1 cellular context compared by ENCODE assay signal in the genomic region with DNA sequence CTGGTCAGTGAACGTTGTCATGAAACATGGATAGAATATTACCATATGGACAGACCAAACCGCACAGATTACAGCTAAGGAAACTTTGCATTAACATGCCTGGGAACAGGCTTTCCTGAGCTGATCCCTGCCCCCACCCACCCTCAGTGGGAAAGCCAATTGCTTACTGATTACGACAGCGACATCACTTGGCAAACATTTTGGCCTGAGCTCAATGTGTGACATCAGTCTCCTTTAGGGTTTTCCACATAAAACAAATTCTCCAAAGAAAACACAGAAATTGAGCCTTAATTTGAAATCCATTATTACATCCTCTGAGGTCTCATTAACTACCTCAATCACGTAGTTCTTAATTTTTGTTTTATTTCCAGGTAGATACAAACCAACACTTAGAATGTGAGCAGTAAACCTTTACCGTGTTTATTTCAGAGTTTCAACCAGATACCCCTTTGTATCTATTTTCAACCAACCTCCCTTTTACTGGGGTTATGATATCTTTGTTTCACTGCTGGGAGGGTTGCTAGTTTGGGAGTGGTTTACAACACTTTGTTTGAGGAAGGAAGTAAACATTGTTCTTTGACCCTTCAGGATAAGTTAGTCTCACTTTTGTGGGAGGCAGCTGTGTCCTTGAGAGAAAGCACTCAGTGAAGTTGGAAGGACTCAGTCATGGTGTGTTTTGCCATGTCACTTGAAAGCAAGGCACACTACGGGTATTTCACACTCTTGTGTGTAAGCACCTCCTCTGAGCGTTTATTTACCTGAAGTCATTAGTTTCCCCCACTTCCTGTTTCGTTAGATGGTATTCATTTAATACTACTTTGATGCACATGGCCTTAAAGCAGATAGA.
TF ChIP-seq lines count a peak whose summit lies in the region.

No MANE protein-coding gene starts in this region.

TF ChIP-seq in HepG2, 621 proteins besides CTCF, POLR2A, EP300 and RAD21 (continued from another document and continues in another):
- TF ChIP-seq, protein P1, sequence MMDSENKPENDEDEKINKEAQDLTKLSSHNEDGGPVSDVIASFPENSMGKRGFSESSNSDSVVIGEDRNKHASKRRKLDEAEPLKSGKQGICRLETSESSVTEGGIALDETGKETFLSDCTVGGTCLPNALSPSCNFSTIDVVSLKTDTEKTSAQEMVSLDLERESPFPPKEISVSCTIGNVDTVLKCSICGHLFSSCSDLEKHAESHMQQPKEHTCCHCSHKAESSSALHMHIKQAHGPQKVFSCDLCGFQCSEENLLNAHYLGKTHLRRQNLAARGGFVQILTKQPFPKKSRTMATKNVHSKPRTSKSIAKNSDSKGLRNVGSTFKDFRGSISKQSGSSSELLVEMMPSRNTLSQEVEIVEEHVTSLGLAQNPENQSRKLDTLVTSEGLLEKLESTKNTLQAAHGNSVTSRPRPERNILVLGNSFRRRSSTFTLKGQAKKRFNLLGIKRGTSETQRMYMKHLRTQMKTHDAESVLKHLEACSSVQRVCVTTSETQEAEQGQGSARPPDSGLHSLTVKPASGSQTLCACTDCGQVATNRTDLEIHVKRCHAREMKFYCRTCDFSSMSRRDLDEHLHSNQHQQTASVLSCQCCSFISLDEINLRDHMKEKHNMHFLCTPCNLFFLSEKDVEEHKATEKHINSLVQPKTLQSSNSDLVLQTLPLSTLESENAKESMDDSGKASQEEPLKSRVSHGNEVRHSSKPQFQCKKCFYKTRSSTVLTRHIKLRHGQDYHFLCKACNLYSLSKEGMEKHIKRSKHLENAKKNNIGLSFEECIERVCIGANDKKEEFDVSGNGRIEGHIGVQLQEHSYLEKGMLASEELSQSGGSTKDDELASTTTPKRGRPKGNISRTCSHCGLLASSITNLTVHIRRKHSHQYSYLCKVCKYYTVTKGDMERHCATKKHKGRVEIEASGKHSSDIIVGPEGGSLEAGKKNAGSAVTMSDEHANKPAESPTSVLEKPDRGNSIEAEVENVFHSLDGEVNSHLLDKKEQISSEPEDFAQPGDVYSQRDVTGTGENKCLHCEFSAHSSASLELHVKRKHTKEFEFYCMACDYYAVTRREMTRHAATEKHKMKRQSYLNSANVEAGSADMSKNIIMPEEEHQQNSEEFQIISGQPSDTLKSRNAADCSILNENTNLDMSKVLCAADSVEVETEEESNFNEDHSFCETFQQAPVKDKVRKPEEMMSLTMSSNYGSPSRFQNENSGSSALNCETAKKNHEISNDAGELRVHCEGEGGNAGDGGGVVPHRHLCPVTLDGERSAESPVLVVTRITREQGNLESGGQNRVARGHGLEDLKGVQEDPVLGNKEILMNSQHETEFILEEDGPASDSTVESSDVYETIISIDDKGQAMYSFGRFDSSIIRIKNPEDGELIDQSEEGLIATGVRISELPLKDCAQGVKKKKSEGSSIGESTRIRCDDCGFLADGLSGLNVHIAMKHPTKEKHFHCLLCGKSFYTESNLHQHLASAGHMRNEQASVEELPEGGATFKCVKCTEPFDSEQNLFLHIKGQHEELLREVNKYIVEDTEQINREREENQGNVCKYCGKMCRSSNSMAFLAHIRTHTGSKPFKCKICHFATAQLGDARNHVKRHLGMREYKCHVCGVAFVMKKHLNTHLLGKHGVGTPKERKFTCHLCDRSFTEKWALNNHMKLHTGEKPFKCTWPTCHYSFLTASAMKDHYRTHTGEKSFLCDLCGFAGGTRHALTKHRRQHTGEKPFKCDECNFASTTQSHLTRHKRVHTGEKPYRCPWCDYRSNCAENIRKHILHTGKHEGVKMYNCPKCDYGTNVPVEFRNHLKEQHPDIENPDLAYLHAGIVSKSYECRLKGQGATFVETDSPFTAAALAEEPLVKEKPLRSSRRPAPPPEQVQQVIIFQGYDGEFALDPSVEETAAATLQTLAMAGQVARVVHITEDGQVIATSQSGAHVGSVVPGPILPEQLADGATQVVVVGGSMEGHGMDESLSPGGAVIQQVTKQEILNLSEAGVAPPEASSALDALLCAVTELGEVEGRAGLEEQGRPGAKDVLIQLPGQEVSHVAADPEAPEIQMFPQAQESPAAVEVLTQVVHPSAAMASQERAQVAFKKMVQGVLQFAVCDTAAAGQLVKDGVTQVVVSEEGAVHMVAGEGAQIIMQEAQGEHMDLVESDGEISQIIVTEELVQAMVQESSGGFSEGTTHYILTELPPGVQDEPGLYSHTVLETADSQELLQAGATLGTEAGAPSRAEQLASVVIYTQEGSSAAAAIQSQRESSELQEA (CRISPR knock-in tag; IDR thresholded peaks at IDR 0.05; ENCODE audit: not compliant biosample characterization), result no peak
- TF ChIP-seq, protein P2, sequence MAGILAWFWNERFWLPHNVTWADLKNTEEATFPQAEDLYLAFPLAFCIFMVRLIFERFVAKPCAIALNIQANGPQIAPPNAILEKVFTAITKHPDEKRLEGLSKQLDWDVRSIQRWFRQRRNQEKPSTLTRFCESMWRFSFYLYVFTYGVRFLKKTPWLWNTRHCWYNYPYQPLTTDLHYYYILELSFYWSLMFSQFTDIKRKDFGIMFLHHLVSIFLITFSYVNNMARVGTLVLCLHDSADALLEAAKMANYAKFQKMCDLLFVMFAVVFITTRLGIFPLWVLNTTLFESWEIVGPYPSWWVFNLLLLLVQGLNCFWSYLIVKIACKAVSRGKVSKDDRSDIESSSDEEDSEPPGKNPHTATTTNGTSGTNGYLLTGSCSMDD (CRISPR knock-in tag; IDR thresholded peaks at IDR 0.05), result no peak
- TF ChIP-seq ZNF431 (CRISPR knock-in tag; IDR thresholded peaks at IDR 0.05; ENCODE audit: borderline replicate concordance, low read depth) (peak; percentile 92; the same call in 1 of the 2 replicates), ZNF780A (CRISPR knock-in tag; IDR thresholded peaks at IDR 0.05) (no peak), ZEB1 (IDR thresholded peaks at IDR 0.05; ENCODE audit: insufficient replicate concordance, low read depth) (no peak), PHF8 (CRISPR knock-in tag; IDR thresholded peaks at IDR 0.05) (no peak), SKI (IDR thresholded peaks at IDR 0.05; ENCODE audit: partially characterized antibody) (no peak), ZNF501 (CRISPR knock-in tag; IDR thresholded peaks at IDR 0.05) (peak; percentile 67; the same call in 1 of the 2 replicates), ZNF317 (CRISPR knock-in tag; IDR thresholded peaks at IDR 0.05) (0 out of 2 replicates have a peak, but pooled peaks have one; percentile 42), PHB2 (IDR thresholded peaks at IDR 0.05; ENCODE audit: partially characterized antibody) (no peak), NFE2 (CRISPR knock-in tag; IDR thresholded peaks at IDR 0.05) (peak; percentile 65; the same call in 1 of the 2 replicates), ZNF546 (CRISPR knock-in tag; conservative IDR thresholded peaks at IDR 0.05) (no peak), KLF16 (CRISPR knock-in tag; IDR thresholded peaks at IDR 0.05) (0 out of 4 replicates have a peak, but pooled peaks of 1 of the 2 experiments have one; percentile 67), ZNF441 (CRISPR knock-in tag; IDR thresholded peaks at IDR 0.05; ENCODE audit: borderline replicate concordance) (no peak), ZNF557 (CRISPR knock-in tag; IDR thresholded peaks at IDR 0.05) (no peak), ZNF670 (CRISPR knock-in tag; IDR thresholded peaks at IDR 0.05; ENCODE audit: borderline replicate concordance) (no peak)
- TF ChIP-seq, protein P3, sequence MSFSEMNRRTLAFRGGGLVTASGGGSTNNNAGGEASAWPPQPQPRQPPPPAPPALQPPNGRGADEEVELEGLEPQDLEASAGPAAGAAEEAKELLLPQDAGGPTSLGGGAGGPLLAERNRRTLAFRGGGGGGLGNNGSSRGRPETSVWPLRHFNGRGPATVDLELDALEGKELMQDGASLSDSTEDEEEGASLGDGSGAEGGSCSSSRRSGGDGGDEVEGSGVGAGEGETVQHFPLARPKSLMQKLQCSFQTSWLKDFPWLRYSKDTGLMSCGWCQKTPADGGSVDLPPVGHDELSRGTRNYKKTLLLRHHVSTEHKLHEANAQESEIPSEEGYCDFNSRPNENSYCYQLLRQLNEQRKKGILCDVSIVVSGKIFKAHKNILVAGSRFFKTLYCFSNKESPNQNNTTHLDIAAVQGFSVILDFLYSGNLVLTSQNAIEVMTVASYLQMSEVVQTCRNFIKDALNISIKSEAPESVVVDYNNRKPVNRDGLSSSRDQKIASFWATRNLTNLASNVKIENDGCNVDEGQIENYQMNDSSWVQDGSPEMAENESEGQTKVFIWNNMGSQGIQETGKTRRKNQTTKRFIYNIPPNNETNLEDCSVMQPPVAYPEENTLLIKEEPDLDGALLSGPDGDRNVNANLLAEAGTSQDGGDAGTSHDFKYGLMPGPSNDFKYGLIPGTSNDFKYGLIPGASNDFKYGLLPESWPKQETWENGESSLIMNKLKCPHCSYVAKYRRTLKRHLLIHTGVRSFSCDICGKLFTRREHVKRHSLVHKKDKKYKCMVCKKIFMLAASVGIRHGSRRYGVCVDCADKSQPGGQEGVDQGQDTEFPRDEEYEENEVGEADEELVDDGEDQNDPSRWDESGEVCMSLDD (CRISPR knock-in tag; IDR thresholded peaks at IDR 0.05; ENCODE audit: borderline replicate concordance), result no peak
- TF ChIP-seq, protein P4, sequence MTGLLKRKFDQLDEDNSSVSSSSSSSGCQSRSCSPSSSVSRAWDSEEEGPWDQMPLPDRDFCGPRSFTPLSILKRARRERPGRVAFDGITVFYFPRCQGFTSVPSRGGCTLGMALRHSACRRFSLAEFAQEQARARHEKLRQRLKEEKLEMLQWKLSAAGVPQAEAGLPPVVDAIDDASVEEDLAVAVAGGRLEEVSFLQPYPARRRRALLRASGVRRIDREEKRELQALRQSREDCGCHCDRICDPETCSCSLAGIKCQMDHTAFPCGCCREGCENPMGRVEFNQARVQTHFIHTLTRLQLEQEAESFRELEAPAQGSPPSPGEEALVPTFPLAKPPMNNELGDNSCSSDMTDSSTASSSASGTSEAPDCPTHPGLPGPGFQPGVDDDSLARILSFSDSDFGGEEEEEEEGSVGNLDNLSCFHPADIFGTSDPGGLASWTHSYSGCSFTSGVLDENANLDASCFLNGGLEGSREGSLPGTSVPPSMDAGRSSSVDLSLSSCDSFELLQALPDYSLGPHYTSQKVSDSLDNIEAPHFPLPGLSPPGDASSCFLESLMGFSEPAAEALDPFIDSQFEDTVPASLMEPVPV (CRISPR knock-in tag; IDR thresholded peaks at IDR 0.05), result peak; percentile 49; the same call in 1 of the 2 replicates
- TF ChIP-seq, protein P5, sequence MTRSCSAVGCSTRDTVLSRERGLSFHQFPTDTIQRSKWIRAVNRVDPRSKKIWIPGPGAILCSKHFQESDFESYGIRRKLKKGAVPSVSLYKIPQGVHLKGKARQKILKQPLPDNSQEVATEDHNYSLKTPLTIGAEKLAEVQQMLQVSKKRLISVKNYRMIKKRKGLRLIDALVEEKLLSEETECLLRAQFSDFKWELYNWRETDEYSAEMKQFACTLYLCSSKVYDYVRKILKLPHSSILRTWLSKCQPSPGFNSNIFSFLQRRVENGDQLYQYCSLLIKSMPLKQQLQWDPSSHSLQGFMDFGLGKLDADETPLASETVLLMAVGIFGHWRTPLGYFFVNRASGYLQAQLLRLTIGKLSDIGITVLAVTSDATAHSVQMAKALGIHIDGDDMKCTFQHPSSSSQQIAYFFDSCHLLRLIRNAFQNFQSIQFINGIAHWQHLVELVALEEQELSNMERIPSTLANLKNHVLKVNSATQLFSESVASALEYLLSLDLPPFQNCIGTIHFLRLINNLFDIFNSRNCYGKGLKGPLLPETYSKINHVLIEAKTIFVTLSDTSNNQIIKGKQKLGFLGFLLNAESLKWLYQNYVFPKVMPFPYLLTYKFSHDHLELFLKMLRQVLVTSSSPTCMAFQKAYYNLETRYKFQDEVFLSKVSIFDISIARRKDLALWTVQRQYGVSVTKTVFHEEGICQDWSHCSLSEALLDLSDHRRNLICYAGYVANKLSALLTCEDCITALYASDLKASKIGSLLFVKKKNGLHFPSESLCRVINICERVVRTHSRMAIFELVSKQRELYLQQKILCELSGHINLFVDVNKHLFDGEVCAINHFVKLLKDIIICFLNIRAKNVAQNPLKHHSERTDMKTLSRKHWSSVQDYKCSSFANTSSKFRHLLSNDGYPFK (CRISPR knock-in tag; IDR thresholded peaks at IDR 0.05; ENCODE audit: borderline replicate concordance), result no peak
- TF ChIP-seq, protein P6, sequence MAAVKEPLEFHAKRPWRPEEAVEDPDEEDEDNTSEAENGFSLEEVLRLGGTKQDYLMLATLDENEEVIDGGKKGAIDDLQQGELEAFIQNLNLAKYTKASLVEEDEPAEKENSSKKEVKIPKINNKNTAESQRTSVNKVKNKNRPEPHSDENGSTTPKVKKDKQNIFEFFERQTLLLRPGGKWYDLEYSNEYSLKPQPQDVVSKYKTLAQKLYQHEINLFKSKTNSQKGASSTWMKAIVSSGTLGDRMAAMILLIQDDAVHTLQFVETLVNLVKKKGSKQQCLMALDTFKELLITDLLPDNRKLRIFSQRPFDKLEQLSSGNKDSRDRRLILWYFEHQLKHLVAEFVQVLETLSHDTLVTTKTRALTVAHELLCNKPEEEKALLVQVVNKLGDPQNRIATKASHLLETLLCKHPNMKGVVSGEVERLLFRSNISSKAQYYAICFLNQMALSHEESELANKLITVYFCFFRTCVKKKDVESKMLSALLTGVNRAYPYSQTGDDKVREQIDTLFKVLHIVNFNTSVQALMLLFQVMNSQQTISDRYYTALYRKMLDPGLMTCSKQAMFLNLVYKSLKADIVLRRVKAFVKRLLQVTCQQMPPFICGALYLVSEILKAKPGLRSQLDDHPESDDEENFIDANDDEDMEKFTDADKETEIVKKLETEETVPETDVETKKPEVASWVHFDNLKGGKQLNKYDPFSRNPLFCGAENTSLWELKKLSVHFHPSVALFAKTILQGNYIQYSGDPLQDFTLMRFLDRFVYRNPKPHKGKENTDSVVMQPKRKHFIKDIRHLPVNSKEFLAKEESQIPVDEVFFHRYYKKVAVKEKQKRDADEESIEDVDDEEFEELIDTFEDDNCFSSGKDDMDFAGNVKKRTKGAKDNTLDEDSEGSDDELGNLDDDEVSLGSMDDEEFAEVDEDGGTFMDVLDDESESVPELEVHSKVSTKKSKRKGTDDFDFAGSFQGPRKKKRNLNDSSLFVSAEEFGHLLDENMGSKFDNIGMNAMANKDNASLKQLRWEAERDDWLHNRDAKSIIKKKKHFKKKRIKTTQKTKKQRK (IDR thresholded peaks at IDR 0.05; ENCODE audit: low read length), result no peak
- TF ChIP-seq, protein P7, sequence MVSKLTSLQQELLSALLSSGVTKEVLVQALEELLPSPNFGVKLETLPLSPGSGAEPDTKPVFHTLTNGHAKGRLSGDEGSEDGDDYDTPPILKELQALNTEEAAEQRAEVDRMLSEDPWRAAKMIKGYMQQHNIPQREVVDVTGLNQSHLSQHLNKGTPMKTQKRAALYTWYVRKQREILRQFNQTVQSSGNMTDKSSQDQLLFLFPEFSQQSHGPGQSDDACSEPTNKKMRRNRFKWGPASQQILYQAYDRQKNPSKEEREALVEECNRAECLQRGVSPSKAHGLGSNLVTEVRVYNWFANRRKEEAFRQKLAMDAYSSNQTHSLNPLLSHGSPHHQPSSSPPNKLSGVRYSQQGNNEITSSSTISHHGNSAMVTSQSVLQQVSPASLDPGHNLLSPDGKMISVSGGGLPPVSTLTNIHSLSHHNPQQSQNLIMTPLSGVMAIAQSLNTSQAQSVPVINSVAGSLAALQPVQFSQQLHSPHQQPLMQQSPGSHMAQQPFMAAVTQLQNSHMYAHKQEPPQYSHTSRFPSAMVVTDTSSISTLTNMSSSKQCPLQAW (CRISPR knock-in tag; IDR thresholded peaks at IDR 0.05), result peak; percentile 84
- TF ChIP-seq, protein P8, sequence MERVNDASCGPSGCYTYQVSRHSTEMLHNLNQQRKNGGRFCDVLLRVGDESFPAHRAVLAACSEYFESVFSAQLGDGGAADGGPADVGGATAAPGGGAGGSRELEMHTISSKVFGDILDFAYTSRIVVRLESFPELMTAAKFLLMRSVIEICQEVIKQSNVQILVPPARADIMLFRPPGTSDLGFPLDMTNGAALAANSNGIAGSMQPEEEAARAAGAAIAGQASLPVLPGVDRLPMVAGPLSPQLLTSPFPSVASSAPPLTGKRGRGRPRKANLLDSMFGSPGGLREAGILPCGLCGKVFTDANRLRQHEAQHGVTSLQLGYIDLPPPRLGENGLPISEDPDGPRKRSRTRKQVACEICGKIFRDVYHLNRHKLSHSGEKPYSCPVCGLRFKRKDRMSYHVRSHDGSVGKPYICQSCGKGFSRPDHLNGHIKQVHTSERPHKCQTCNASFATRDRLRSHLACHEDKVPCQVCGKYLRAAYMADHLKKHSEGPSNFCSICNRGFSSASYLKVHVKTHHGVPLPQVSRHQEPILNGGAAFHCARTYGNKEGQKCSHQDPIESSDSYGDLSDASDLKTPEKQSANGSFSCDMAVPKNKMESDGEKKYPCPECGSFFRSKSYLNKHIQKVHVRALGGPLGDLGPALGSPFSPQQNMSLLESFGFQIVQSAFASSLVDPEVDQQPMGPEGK (CRISPR knock-in tag; IDR thresholded peaks at IDR 0.05), result peak; percentile 66; the same call in 1 of the 2 replicates
